18 cellular contexts compared by ENCODE assay signal in the genomic region with DNA sequence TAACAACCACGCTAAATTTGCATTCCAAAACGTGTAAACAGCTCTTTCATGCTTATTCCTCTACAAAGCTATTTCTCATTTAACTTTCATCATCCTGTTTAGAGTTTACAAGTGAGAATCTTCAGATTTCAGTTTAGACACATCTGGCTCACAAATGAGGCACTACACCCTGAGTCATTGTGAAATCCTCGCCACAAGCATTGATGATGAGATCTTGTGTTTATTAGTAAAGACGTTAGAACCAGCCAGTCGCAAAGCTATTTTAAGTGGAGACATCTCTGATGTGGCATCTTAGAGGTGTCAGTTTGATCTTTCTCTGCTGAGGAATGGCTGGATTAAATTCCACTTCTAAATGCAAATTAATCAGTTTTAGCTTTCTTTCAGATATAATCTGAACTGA. TPM values are rescaled to one million over a fixed set of nuclear protein-coding genes. Genes with fewer than 3 reads are reported as not detected.
A peak's percentile ranks its signal among the peaks of the same experiment; 100 is the strongest.
DNase-seq lines count a peak whose midpoint lies in the region; ATAC-seq and TF ChIP-seq lines count a peak whose summit lies in the region.
"Had no signal": no experiment of that assay in that cellular context is flagged by ENCODE, and none has a peak within 500 bp of the region (broad histone marks: within the 10 kb centered on the region; RNA-seq: fewer than 3 reads in every experiment).

No MANE protein-coding gene starts in this region.

- peaks cover 11% of the 10 kb centered on the region for H3K4me1 Mint-ChIP-seq in activated CD4-positive, alpha-beta T cell treated with anti-CD3 and anti-CD28 coated beads, Interleukin-2, amount 10 ng/mL, durations not matched to agents 7 days and 5 days
- H3K4me1 Mint-ChIP-seq in activated T-helper 2 cell treated with anti-CD3 and anti-CD28 coated beads, Interferon-gamma antibody, Interleukin-2, Interleukin-4, amounts not matched to agents 10 μg/mL and 5 μg/mL and 100 μg/mL, durations not matched to agents 14 hours and 24 hours and 36 hours (ENCODE audit: low read depth) = peaks cover 30% of the 10 kb centered on the region
- peaks cover 5% of the 10 kb centered on the region for H3K4me1 Mint-ChIP-seq in type B pancreatic cell (ENCODE audit: unreplicated experiment)

- no peak overlapping the region for H3K4me3 Mint-ChIP-seq in activated CD4-positive, alpha-beta T cell treated with anti-CD3 and anti-CD28 coated beads, Interleukin-2, amount 10 ng/mL, durations not matched to agents 7 days and 5 days
- no peak overlapping the region for H3K4me3 Mint-ChIP-seq in activated T-helper 2 cell treated with anti-CD3 and anti-CD28 coated beads, Interferon-gamma antibody, Interleukin-2, Interleukin-4, amounts not matched to agents 10 μg/mL and 5 μg/mL and 100 μg/mL, durations not matched to agents 14 hours and 24 hours and 36 hours (ENCODE audit: low read depth)
- H3K4me3 Mint-ChIP-seq in type B pancreatic cell = no peak overlapping the region
- H3K4me3 Mint-ChIP-seq: H9 had no signal

- H3K27ac Mint-ChIP-seq in activated CD4-positive, alpha-beta T cell treated with anti-CD3 and anti-CD28 coated beads, Interleukin-2, amount 10 ng/mL, durations not matched to agents 7 days and 5 days = no peak overlapping the region
- H3K27ac Mint-ChIP-seq in activated T-helper 2 cell treated with anti-CD3 and anti-CD28 coated beads, Interferon-gamma antibody, Interleukin-2, Interleukin-4, amounts not matched to agents 10 μg/mL and 5 μg/mL and 100 μg/mL, durations not matched to agents 14 hours and 24 hours and 36 hours = peak overlapping the region; percentile 29
- H3K27ac Mint-ChIP-seq in type B pancreatic cell = no peak overlapping the region
- H3K27ac Mint-ChIP-seq: H9 had no signal

- no peak overlapping the region for H3K27ac ChIP-seq in ascending aorta
- H3K27ac ChIP-seq: ovary, spleen, upper lobe of left lung had no signal

- no peaks in the 10 kb centered on the region for H3K36me3 Mint-ChIP-seq in activated CD4-positive, alpha-beta T cell treated with anti-CD3 and anti-CD28 coated beads, Interleukin-2, amount 10 ng/mL, durations not matched to agents 7 days and 5 days (ENCODE audit: low read depth)
- no peaks in the 10 kb centered on the region for H3K36me3 Mint-ChIP-seq in activated T-helper 2 cell treated with anti-CD3 and anti-CD28 coated beads, Interferon-gamma antibody, Interleukin-2, Interleukin-4, amounts not matched to agents 10 μg/mL and 5 μg/mL and 100 μg/mL, durations not matched to agents 14 hours and 24 hours and 36 hours (ENCODE audit: low read depth)
- H3K36me3 Mint-ChIP-seq in type B pancreatic cell = peaks cover 3% of the 10 kb centered on the region

- TF ChIP-seq CTCF in ascending aorta (IDR thresholded peaks at IDR 0.05) (no peak), type B pancreatic cell (conservative IDR thresholded peaks at IDR 0.05) (no peak)

- no peaks in the 10 kb centered on the region for H3K27me3 ChIP-seq in ascending aorta
- H3K27me3 ChIP-seq: ovary, upper lobe of left lung had no signal

- H3K9me3 Mint-ChIP-seq in activated CD4-positive, alpha-beta T cell treated with anti-CD3 and anti-CD28 coated beads, Interleukin-2, amount 10 ng/mL, durations not matched to agents 7 days and 5 days = no peaks in the 10 kb centered on the region
- no peaks in the 10 kb centered on the region for H3K9me3 Mint-ChIP-seq in activated T-helper 2 cell treated with anti-CD3 and anti-CD28 coated beads, Interferon-gamma antibody, Interleukin-2, Interleukin-4, amounts not matched to agents 10 μg/mL and 5 μg/mL and 100 μg/mL, durations not matched to agents 14 hours and 24 hours and 36 hours
- H3K9me3 Mint-ChIP-seq in type B pancreatic cell = peaks cover 4% of the 10 kb centered on the region
- H3K9me3 Mint-ChIP-seq: H9 had no signal

- H3K4me1 ChIP-seq in ascending aorta = no peaks in the 10 kb centered on the region
- H3K4me1 ChIP-seq: spleen, upper lobe of left lung had no signal

- DNase-seq in activated CD4-positive, alpha-beta T cell treated with anti-CD3 and anti-CD28 coated beads, Interleukin-2, amount 10 ng/mL, durations not matched to agents 7 days and 5 days = peak; percentile 13
- no peak for DNase-seq in activated CD4-positive, alpha-beta T cell treated with anti-CD3 and anti-CD28 coated beads for 1 hour
- DNase-seq in activated T-helper 2 cell treated with anti-CD3 and anti-CD28 coated beads, Interferon-gamma antibody, Interleukin-2, Interleukin-4, amounts not matched to agents 10 μg/mL and 5 μg/mL and 100 μg/mL, durations not matched to agents 14 hours and 24 hours and 36 hours (ENCODE audit: low spot score) = peak; percentile 26
- peak; percentile 78 for DNase-seq in renal cortical epithelial cell (ENCODE audit: low read depth)
- DNase-seq in ascending aorta (ENCODE audit: low spot score in 2 of 2) = no peak
- no peak for DNase-seq in type B pancreatic cell (ENCODE audit: extremely low spot score, unreplicated experiment)
- DNase-seq: cerebellar nuclear complex, DMS 273 treated with DMSO at 0.1 percent for 48 hours, erythroblast, H9, NCI-H1048, NCI-H2227 treated with DMSO at 0.1 percent for 48 hours, ovary, spleen, upper lobe of left lung had no signal

- H3K36me3 ChIP-seq in ascending aorta = no peaks in the 10 kb centered on the region
- H3K36me3 ChIP-seq: ovary, spleen, upper lobe of left lung had no signal

- POLR2A ChIA-PET in activated CD4-positive, alpha-beta T cell treated with anti-CD3 and anti-CD28 coated beads, Interleukin-2, amount 10 ng/mL, durations not matched to agents 7 days and 5 days (lab: Charles Lee) = no interaction called here

- intact Hi-C loops in activated T-helper 2 cell treated with anti-CD3 and anti-CD28 coated beads, Interferon-gamma antibody, Interleukin-2, Interleukin-4, amounts not matched to agents 10 μg/mL and 5 μg/mL and 100 μg/mL, durations not matched to agents 14 hours and 24 hours and 36 hours (cut with micrococcal nuclease) = loop anchor here (1.0 kb wide), 2 partner anchors 17 to 35 kb away; no protein-coding TSS in a partner anchor
- intact Hi-C loops in ascending aorta (cut with DNase I) = no loop called here

- no peak overlapping the region for H3K4me3 ChIP-seq in ascending aorta
- H3K4me3 ChIP-seq: ovary, spleen, upper lobe of left lung had no signal

- H3K27me3 Mint-ChIP-seq in activated CD4-positive, alpha-beta T cell treated with anti-CD3 and anti-CD28 coated beads, Interleukin-2, amount 10 ng/mL, durations not matched to agents 7 days and 5 days = peaks cover 38% of the 10 kb centered on the region
- peaks cover 37% of the 10 kb centered on the region for H3K27me3 Mint-ChIP-seq in activated T-helper 2 cell treated with anti-CD3 and anti-CD28 coated beads, Interferon-gamma antibody, Interleukin-2, Interleukin-4, amounts not matched to agents 10 μg/mL and 5 μg/mL and 100 μg/mL, durations not matched to agents 14 hours and 24 hours and 36 hours (ENCODE audit: low read depth)
- peaks cover 51% of the 10 kb centered on the region for H3K27me3 Mint-ChIP-seq in type B pancreatic cell

- CTCF ChIA-PET in activated CD4-positive, alpha-beta T cell treated with anti-CD3 and anti-CD28 coated beads, Interleukin-2, amount 10 ng/mL, durations not matched to agents 7 days and 5 days (lab: Charles Lee) = no interaction called here

- H3K9me3 ChIP-seq in ascending aorta = no peaks in the 10 kb centered on the region
- H3K9me3 ChIP-seq: ovary, spleen, upper lobe of left lung had no signal

- ATAC-seq in GM21526 (IDR thresholded peaks at IDR 0.05; ENCODE audit: low FRiP score, unreplicated experiment) (peak; percentile 50), HG03457 (IDR thresholded peaks at IDR 0.05; ENCODE audit: unreplicated experiment) (no peak)

RNA-seq across cellular contexts. Expression of a gene that starts 8.3 kb away (rescaled TPM):
- 1 to 10 TPM; 1.3 to 1.4 TPM for total RNA-seq in activated CD4-positive, alpha-beta T cell treated with anti-CD3 and anti-CD28 coated beads, Interleukin-2, amount 10 ng/mL, durations not matched to agents 7 days and 5 days
- 3.9 and 4.0 TPM in 2 replicates for total RNA-seq in activated T-helper 2 cell treated with anti-CD3 and anti-CD28 coated beads, Interferon-gamma antibody, Interleukin-2, Interleukin-4, amounts not matched to agents 10 μg/mL and 5 μg/mL and 100 μg/mL, durations not matched to agents 14 hours and 24 hours and 36 hours
- total RNA-seq in renal cortical epithelial cell = 0.99 TPM in 1 of 2 replicates, not detected in the other
- total RNA-seq in ascending aorta = 60.1 TPM
- total RNA-seq in type B pancreatic cell (ENCODE audit: low replicate concordance) = 0.81 and 9.0 TPM in 2 replicates
- total RNA-seq: OCI-LY7 had no signal

Comparison
In these comparisons a context has a peak if more than half of its experiments do, and no peak if none do; other contexts are left out.
1. DNase-seq: peak in activated CD4-positive, alpha-beta T cell treated with anti-CD3 and anti-CD28 coated beads, Interleukin-2, amount 10 ng/mL, durations not matched to agents 7 days and 5 days (single experiment), activated T-helper 2 cell treated with anti-CD3 and anti-CD28 coated beads, Interferon-gamma antibody, Interleukin-2, Interleukin-4, amounts not matched to agents 10 μg/mL and 5 μg/mL and 100 μg/mL, durations not matched to agents 14 hours and 24 hours and 36 hours (single experiment) and renal cortical epithelial cell (single experiment); none in activated CD4-positive, alpha-beta T cell treated with anti-CD3 and anti-CD28 coated beads for 1 hour (single experiment), ascending aorta (0 of 2) and type B pancreatic cell (single experiment).